Comparison of ENCODE assay signal across 9 cellular contexts in the genomic region with DNA sequence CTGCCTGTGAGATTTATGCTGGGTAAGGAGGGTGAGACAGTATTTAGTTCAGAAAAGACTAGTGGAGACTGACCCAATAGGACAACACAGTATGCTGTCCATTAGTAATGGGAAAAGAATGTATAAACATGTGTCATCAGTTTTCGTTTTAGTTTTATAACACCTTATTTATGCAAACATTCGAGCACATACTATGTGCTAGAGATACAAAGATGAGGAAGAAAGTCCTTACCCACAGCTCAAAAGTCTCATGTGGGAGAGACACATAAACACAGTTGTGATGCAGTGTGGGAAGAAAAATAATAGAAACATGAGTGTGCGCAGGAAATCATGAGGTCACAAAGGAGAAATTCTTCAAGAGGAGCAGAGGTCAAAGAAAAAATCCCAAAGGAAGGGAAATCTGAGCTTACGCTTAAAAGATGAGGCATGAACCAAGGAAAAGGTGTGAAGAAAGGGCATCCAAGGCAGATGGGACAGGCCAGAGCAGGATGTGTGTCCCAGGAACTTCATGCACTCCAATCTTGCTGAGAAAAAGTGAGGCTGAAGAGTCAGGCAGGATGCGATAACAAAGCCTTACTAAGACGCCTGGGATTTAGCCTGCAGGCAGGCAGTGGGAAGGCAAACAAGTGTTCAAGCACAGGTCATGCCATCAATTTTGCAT. TPM values are rescaled to one million over a fixed set of nuclear protein-coding genes. Genes with fewer than 3 reads are reported as not detected.
A peak's percentile ranks its signal among the peaks of the same experiment; 100 is the strongest.
DNase-seq lines count a peak whose midpoint lies in the region; ATAC-seq and TF ChIP-seq lines count a peak whose summit lies in the region.
"Had no signal": no experiment of that assay in that cellular context is flagged by ENCODE, and none has a peak within 500 bp of the region (broad histone marks: within the 10 kb centered on the region; RNA-seq: fewer than 3 reads in every experiment).

No MANE protein-coding gene starts in this region.

- ATAC-seq in naive thymus-derived CD8-positive, alpha-beta T cell: no peak

- no CpG with 5 or more reads among the region's 6 CpGs for WGBS in trophoblast cell (ENCODE audit: extremely low coverage, insufficient coverage, insufficient read length)

- DNase-seq in ELR (ENCODE audit: low read depth) (peak; percentile 97), SW 1271 (lab: John Stamatoyannopoulos, UW) (peak; percentile 67 to 94), foreskin fibroblast (peak; percentile 89), trophoblast cell (peak; percentile 66 to 76), COLO829 (ENCODE audit: low spot score) (no peak), tibial artery (no peak), ascending aorta (ENCODE audit: low spot score in 2 of 2) (no peak)
- no peak for DNase-seq in naive thymus-derived CD8-positive, alpha-beta T cell
- DNase-seq: NCI-H2029 treated with DMSO at 0.1 percent for 48 hours had no signal

- no peaks in the 10 kb centered on the region for H3K27me3 Mint-ChIP-seq in naive thymus-derived CD8-positive, alpha-beta T cell

- H3K9ac ChIP-seq in trophoblast cell (ENCODE audit: low read length): no peak overlapping the region

- no peak overlapping the region for H4K8ac ChIP-seq in trophoblast cell (ENCODE audit: low read depth, low read length)

- H4K12ac ChIP-seq in trophoblast cell (ENCODE audit: low read depth, low read length): no peak overlapping the region

- H3K79me2 ChIP-seq in trophoblast cell (ENCODE audit: control insufficient read depth, insufficient read depth, low read length, poor library complexity): no peaks in the 10 kb centered on the region

- peaks cover 1% of the 10 kb centered on the region for H3K79me1 ChIP-seq in trophoblast cell (ENCODE audit: low read length)

- H3K18ac ChIP-seq in trophoblast cell (ENCODE audit: low read length): no peak overlapping the region

- no peak overlapping the region for H3K4me2 ChIP-seq in trophoblast cell (ENCODE audit: low read length)

- peak overlapping the region in 5 of 10 donors; percentile 1 to 73 (median 6) for H3K27ac Mint-ChIP-seq in naive thymus-derived CD8-positive, alpha-beta T cell

- H2BK120ac ChIP-seq in trophoblast cell (ENCODE audit: insufficient read depth, low read length, poor library complexity): no peak overlapping the region

- H3K14ac ChIP-seq in trophoblast cell (ENCODE audit: low read length): no peak overlapping the region

- H3K4me3 ChIP-seq in foreskin fibroblast (ENCODE audit: low read depth in 1 of 2, low read length in 2 of 2) (peak overlapping the region in 1 of 2 donors; percentile 16), trophoblast cell (ENCODE audit: low read depth, low read length) (no peak overlapping the region), tibial artery (no peak overlapping the region), ascending aorta (no peak overlapping the region)

- peak overlapping the region; percentile 43 for H3K27ac ChIP-seq in trophoblast cell (ENCODE audit: low read depth, low read length)
- H3K27ac ChIP-seq in tibial artery: no peak overlapping the region
- no peak overlapping the region for H3K27ac ChIP-seq in ascending aorta

- H3K4me1 ChIP-seq in trophoblast cell (ENCODE audit: control insufficient read depth in 1 of 2, insufficient read depth in 2 of 2, low read length in 2 of 2) (peaks cover 2 to 5% of the 10 kb centered on the region in 2 experiments), tibial artery (peaks cover 0 to under 1% (median 0%) of the 10 kb centered on the region in 4 donors), ascending aorta (no peaks in the 10 kb centered on the region)

- H3K9me3 ChIP-seq in trophoblast cell (ENCODE audit: insufficient read depth, low read depth, low read length): no peaks in the 10 kb centered on the region
- no peaks in the 10 kb centered on the region for H3K9me3 ChIP-seq in tibial artery
- no peaks in the 10 kb centered on the region for H3K9me3 ChIP-seq in ascending aorta

- H3K27me3 ChIP-seq in trophoblast cell (ENCODE audit: insufficient read depth, low read length): no peaks in the 10 kb centered on the region
- H3K27me3 ChIP-seq in tibial artery: no peaks in the 10 kb centered on the region
- H3K27me3 ChIP-seq in ascending aorta: no peaks in the 10 kb centered on the region

- H4K91ac ChIP-seq in trophoblast cell (ENCODE audit: low read depth, low read length): no peak overlapping the region

- no peaks in the 10 kb centered on the region for H3K9me3 Mint-ChIP-seq in naive thymus-derived CD8-positive, alpha-beta T cell

- H3K36me3 ChIP-seq in trophoblast cell (ENCODE audit: control insufficient read depth in 1 of 2, insufficient read depth in 2 of 2, low read length in 2 of 2) (peaks cover 6 to 9% of the 10 kb centered on the region in 2 experiments), tibial artery (peaks cover 0 to 11% (median 0%) of the 10 kb centered on the region in 3 donors), ascending aorta (peaks cover 0 to 7% of the 10 kb centered on the region in 2 donors)

- peaks cover 16 to 39% (median 37%) of the 10 kb centered on the region in 4 donors for H3K4me1 Mint-ChIP-seq in naive thymus-derived CD8-positive, alpha-beta T cell

- TF ChIP-seq CTCF in foreskin fibroblast (IDR thresholded peaks at IDR 0.05; ENCODE audit: low read depth, low read length): no peak
- TF ChIP-seq CTCF in tibial artery (IDR thresholded peaks at IDR 0.05): no peak
- no peak for TF ChIP-seq CTCF in ascending aorta (IDR thresholded peaks at IDR 0.05)

- no peak overlapping the region for H3K23ac ChIP-seq in trophoblast cell (ENCODE audit: low read length)

- H3K4me3 Mint-ChIP-seq in naive thymus-derived CD8-positive, alpha-beta T cell: no peak overlapping the region

- intact Hi-C loops in tibial artery (cut with DNase I; ENCODE audit: low total_unique reads) (no loop called here), ascending aorta (cut with DNase I) (no loop called here)

- H2BK5ac ChIP-seq in trophoblast cell (ENCODE audit: low read depth, low read length, poor library complexity): no peak overlapping the region

- POLR2A ChIA-PET in naive thymus-derived CD8-positive, alpha-beta T cell (lab: Charles Lee): no interaction called here

- no peak overlapping the region for H3K4ac ChIP-seq in trophoblast cell (ENCODE audit: low read depth, low read length)

- H3K36me3 Mint-ChIP-seq in naive thymus-derived CD8-positive, alpha-beta T cell: peaks cover 9 to 84% (median 28%) of the 10 kb centered on the region in 3 donors

- no peak overlapping the region for H2BK12ac ChIP-seq in trophoblast cell (ENCODE audit: low read length)

- H2AK5ac ChIP-seq in trophoblast cell (ENCODE audit: low read length): no peak overlapping the region

- no peak overlapping the region for H2AFZ ChIP-seq in trophoblast cell (ENCODE audit: insufficient read depth, low read length, poor library complexity)

RNA-seq across cellular contexts. Expression of gene METTL21A, which starts 8.1 kb away (rescaled TPM):
- polyA plus RNA-seq in trophoblast cell (2013): 15.3 and 15.7 TPM in 2 replicates
- 10 to 100 TPM; 29.6 to 29.9 TPM for total RNA-seq in naive thymus-derived CD8-positive, alpha-beta T cell
- polyA plus RNA-seq in naive thymus-derived CD8-positive, alpha-beta T cell: 10 to 100 TPM; 34.2 to 50.4 (median 39.4) TPM
- 1.5 TPM for total RNA-seq in ascending aorta

Comparison
In these comparisons a context has a peak if more than half of its experiments do, and no peak if none do; other contexts are left out.
1. DNase-seq: peak in ELR (single experiment), SW 1271 (2 of 2), foreskin fibroblast (2 of 2) and trophoblast cell (2 of 2); none in COLO829 (single experiment), tibial artery (0 of 2), naive thymus-derived CD8-positive, alpha-beta T cell (0 of 10) and ascending aorta (0 of 2).
2. RNA of gene METTL21A, which starts 8.1 kb away (total RNA-seq): 29.6 to 29.9 TPM in naive thymus-derived CD8-positive, alpha-beta T cell; 1.5 TPM in ascending aorta (single experiment); every median in the first group is over 10 times any median in the second.